Comparison of ENCODE assay signal across 14 cellular contexts in genomic region chr9:74772126-74772525, GRCh38.
DNase-seq lines count a peak whose midpoint lies in the region; ATAC-seq lines count a peak whose summit lies in the region.
"Had no signal": no experiment of that assay in that cellular context is flagged by ENCODE, and none has a peak within 500 bp of the region (broad histone marks: within the 10 kb centered on the region; RNA-seq: fewer than 3 reads in every experiment).

No MANE protein-coding gene starts in this region.

- no peaks in the 10 kb centered on the region for H3K36me3 Mint-ChIP-seq in activated naive CD4-positive, alpha-beta T cell treated with anti-CD3 and anti-CD28 coated beads for 36 hours (ENCODE audit: low read depth)
- H3K36me3 Mint-ChIP-seq: T-cell had no signal

- H3K27ac Mint-ChIP-seq in activated naive CD4-positive, alpha-beta T cell treated with anti-CD3 and anti-CD28 coated beads for 36 hours = no peak overlapping the region
- H3K27ac Mint-ChIP-seq: T-cell had no signal

- ATAC-seq in GM21619 (IDR thresholded peaks at IDR 0.05; ENCODE audit: unreplicated experiment) (peak; percentile 51), HG03354 (IDR thresholded peaks at IDR 0.05; ENCODE audit: poor library complexity, severe bottlenecking, unreplicated experiment) (peak; percentile 48)
- ATAC-seq: body of pancreas, T-cell had no signal

- CTCF ChIA-PET in activated naive CD4-positive, alpha-beta T cell treated with anti-CD3 and anti-CD28 coated beads for 36 hours (lab: Charles Lee) = interaction anchor here (0.5 to 7.0 kb wide), 12 partner anchors 20 to 674 kb away, joined by 3 to 93 read pairs (median 4); partner anchors contain the start of gene C9orf40

- H3K27me3 Mint-ChIP-seq in activated naive CD4-positive, alpha-beta T cell treated with anti-CD3 and anti-CD28 coated beads for 36 hours (ENCODE audit: low read depth) = peaks cover 21% of the 10 kb centered on the region

- DNase-seq in stimulated activated CD4-positive, alpha-beta T cell treated with anti-CD3 and anti-CD28 coated beads, Interleukin-15, amount 100 ng/mL, for 24 hours = peak; percentile 6
- no peak for DNase-seq in stimulated activated CD4-positive, alpha-beta T cell treated with anti-CD3 and anti-CD28 coated beads, Interleukin-2, amount 100 ng/mL, for 48 hours
- DNase-seq in stimulated activated naive CD4-positive, alpha-beta T cell treated with Interleukin-2 at 50 U/mL for 16 hours (lab: John Stamatoyannopoulos, UW) = no peak
- no peak for DNase-seq in stimulated activated CD4-positive, alpha-beta T cell treated with anti-CD3 and anti-CD28 coated beads, Interleukin-1b, Interleukin-23, amount 100 ng/mL, for 48 hours
- no peak for DNase-seq in H7
- DNase-seq in activated naive CD4-positive, alpha-beta T cell treated with anti-CD3 and anti-CD28 coated beads for 36 hours = no peak
- DNase-seq: activated effector memory CD4-positive, alpha-beta T cell treated with Interleukin-2 at 50 U/mL for 16 hours; body of pancreas; left ventricle myocardium inferior; NCI-H774; T-cell; transverse colon had no signal

- H3K4me3 Mint-ChIP-seq in activated naive CD4-positive, alpha-beta T cell treated with anti-CD3 and anti-CD28 coated beads for 36 hours = no peak overlapping the region
- H3K4me3 Mint-ChIP-seq: T-cell had no signal

- H3K4me3 ChIP-seq in H7 (ENCODE audit: insufficient read depth, low read depth, low read length) = no peak overlapping the region
- H3K4me3 ChIP-seq: body of pancreas, left ventricle myocardium inferior, transverse colon had no signal

- H3K9me3 Mint-ChIP-seq in activated naive CD4-positive, alpha-beta T cell treated with anti-CD3 and anti-CD28 coated beads for 36 hours = no peaks in the 10 kb centered on the region
- H3K9me3 Mint-ChIP-seq: T-cell had no signal

- intact Hi-C loops in activated naive CD4-positive, alpha-beta T cell treated with anti-CD3 and anti-CD28 coated beads for 36 hours (cut with micrococcal nuclease) = loop anchor here (5.0 kb wide), 3 partner anchors 115 to 1530 kb away; partner anchors contain the start of gene TRPM6

- H3K27me3 ChIP-seq in H7 (ENCODE audit: control insufficient read depth, insufficient read depth, low read length) = no peaks in the 10 kb centered on the region
- H3K27me3 ChIP-seq: body of pancreas, transverse colon had no signal

- H3K4me1 Mint-ChIP-seq in activated naive CD4-positive, alpha-beta T cell treated with anti-CD3 and anti-CD28 coated beads for 36 hours (ENCODE audit: low read depth) = peaks cover 14% of the 10 kb centered on the region
- H3K4me1 Mint-ChIP-seq: T-cell had no signal

- no peaks in the 10 kb centered on the region for H3K36me3 ChIP-seq in H7 (replicated peaks; ENCODE audit: control insufficient read depth, insufficient read depth, low read length)
- H3K36me3 ChIP-seq: left ventricle myocardium inferior, transverse colon had no signal
